1 cellular context compared by ENCODE assay signal in genomic region chrX:153794018-153794896, GRCh38.
TF ChIP-seq lines count a peak whose summit lies in the region.

TSS of gene IDH3G (minus strand) at chrX:153794375. CDS start at chrX:153794326, 49 bp downstream.
TSS of gene SSR4 (plus strand) at chrX:153794668. CDS start at chrX:153794688, 20 bp downstream.

TF ChIP-seq in HepG2, 621 proteins besides CTCF, POLR2A, EP300 and RAD21 (continued from another document and continues in another):
- TF ChIP-seq AKNA (CRISPR knock-in tag; IDR thresholded peaks at IDR 0.05; ENCODE audit: borderline replicate concordance) (no peak), SYNCRIP (IDR thresholded peaks at IDR 0.05; ENCODE audit: insufficient read depth, low read depth, low read length) (no peak), CEBPB (IDR thresholded peaks at IDR 0.05; ENCODE audit: borderline replicate concordance, low read depth, low read length) (no peak), IKZF4 (CRISPR knock-in tag; IDR thresholded peaks at IDR 0.05; ENCODE audit: borderline replicate concordance, low read depth, not compliant biosample characterization) (peak; percentile 72), NFIC (IDR thresholded peaks at IDR 0.05; ENCODE audit: low read length) (no peak), ZNF256 (CRISPR knock-in tag; conservative IDR thresholded peaks at IDR 0.05) (no peak), ZNF124 (CRISPR knock-in tag; IDR thresholded peaks at IDR 0.05) (no peak), SKI (IDR thresholded peaks at IDR 0.05; ENCODE audit: partially characterized antibody) (no peak), TIGD3 (CRISPR knock-in tag; IDR thresholded peaks at IDR 0.05; ENCODE audit: borderline replicate concordance) (no peak), ARID3A (IDR thresholded peaks at IDR 0.05; ENCODE audit: low read depth, low read length) (no peak), ZNF264 (CRISPR knock-in tag; IDR thresholded peaks at IDR 0.05) (no peak), ZFY (CRISPR knock-in tag; IDR thresholded peaks at IDR 0.05) (peak; percentile 64), ZHX2 (IDR thresholded peaks at IDR 0.05; ENCODE audit: low read depth) (peak; percentile 97), ZHX2 (CRISPR knock-in tag; IDR thresholded peaks at IDR 0.05; ENCODE audit: borderline replicate concordance) (no peak; the same call in 1 of the 2 replicates), ZFP41 (CRISPR knock-in tag; IDR thresholded peaks at IDR 0.05; ENCODE audit: borderline replicate concordance) (no peak; the same call in 1 of the 2 replicates), MAZ (IDR thresholded peaks at IDR 0.05; ENCODE audit: borderline replicate concordance, low read depth, low read length) (no peak), MAZ (CRISPR knock-in tag; IDR thresholded peaks at IDR 0.05; ENCODE audit: low read depth) (peak; percentile 56), SUZ12 (IDR thresholded peaks at IDR 0.05; ENCODE audit: low read depth, low read length) (no peak), TBX2 (CRISPR knock-in tag; IDR thresholded peaks at IDR 0.05; ENCODE audit: borderline replicate concordance) (peak; percentile 78; the same call in 1 of the 2 replicates), CBX5 (CRISPR knock-in tag; IDR thresholded peaks at IDR 0.05; ENCODE audit: borderline replicate concordance) (no peak; the same call in 1 of the 2 replicates), ERF (CRISPR knock-in tag; IDR thresholded peaks at IDR 0.05) (no peak), SP5 (CRISPR knock-in tag; IDR thresholded peaks at IDR 0.05; ENCODE audit: borderline replicate concordance, low read depth) (no peak), ZNF557 (CRISPR knock-in tag; IDR thresholded peaks at IDR 0.05) (no peak), ZNF644 (CRISPR knock-in tag; IDR thresholded peaks at IDR 0.05; ENCODE audit: low read depth) (no peak), ZNF792 (CRISPR knock-in tag; IDR thresholded peaks at IDR 0.05) (no peak), ZNF562 (CRISPR knock-in tag; IDR thresholded peaks at IDR 0.05; ENCODE audit: borderline replicate concordance) (no peak), TRAFD1 (CRISPR knock-in tag; IDR thresholded peaks at IDR 0.05; ENCODE audit: borderline replicate concordance) (no peak), YEATS2 (CRISPR knock-in tag; IDR thresholded peaks at IDR 0.05; ENCODE audit: borderline replicate concordance) (peak; percentile 83), SPEN (CRISPR knock-in tag; IDR thresholded peaks at IDR 0.05; ENCODE audit: low read depth) (peak; percentile 74), ZNF788 (CRISPR knock-in tag; IDR thresholded peaks at IDR 0.05; ENCODE audit: borderline replicate concordance) (no peak; the same call in 1 of the 2 replicates), POGZ (CRISPR knock-in tag; IDR thresholded peaks at IDR 0.05) (peak; percentile 78)
- TF ChIP-seq, protein P1, sequence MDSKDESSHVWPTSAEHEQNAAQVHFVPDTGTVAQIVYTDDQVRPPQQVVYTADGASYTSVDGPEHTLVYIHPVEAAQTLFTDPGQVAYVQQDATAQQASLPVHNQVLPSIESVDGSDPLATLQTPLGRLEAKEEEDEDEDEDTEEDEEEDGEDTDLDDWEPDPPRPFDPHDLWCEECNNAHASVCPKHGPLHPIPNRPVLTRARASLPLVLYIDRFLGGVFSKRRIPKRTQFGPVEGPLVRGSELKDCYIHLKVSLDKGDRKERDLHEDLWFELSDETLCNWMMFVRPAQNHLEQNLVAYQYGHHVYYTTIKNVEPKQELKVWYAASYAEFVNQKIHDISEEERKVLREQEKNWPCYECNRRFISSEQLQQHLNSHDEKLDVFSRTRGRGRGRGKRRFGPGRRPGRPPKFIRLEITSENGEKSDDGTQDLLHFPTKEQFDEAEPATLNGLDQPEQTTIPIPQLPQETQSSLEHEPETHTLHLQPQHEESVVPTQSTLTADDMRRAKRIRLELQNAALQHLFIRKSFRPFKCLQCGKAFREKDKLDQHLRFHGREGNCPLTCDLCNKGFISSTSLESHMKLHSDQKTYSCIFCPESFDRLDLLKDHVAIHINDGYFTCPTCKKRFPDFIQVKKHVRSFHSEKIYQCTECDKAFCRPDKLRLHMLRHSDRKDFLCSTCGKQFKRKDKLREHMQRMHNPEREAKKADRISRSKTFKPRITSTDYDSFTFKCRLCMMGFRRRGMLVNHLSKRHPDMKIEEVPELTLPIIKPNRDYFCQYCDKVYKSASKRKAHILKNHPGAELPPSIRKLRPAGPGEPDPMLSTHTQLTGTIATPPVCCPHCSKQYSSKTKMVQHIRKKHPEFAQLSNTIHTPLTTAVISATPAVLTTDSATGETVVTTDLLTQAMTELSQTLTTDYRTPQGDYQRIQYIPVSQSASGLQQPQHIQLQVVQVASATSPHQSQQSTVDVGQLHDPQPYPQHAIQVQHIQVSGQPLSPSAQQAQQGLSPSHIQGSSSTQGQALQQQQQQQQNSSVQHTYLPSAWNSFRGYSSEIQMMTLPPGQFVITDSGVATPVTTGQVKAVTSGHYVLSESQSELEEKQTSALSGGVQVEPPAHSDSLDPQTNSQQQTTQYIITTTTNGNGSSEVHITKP (CRISPR knock-in tag; IDR thresholded peaks at IDR 0.05; ENCODE audit: low read depth): no peak
- TF ChIP-seq, protein P2, sequence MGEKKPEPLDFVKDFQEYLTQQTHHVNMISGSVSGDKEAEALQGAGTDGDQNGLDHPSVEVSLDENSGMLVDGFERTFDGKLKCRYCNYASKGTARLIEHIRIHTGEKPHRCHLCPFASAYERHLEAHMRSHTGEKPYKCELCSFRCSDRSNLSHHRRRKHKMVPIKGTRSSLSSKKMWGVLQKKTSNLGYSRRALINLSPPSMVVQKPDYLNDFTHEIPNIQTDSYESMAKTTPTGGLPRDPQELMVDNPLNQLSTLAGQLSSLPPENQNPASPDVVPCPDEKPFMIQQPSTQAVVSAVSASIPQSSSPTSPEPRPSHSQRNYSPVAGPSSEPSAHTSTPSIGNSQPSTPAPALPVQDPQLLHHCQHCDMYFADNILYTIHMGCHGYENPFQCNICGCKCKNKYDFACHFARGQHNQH (CRISPR knock-in tag; IDR thresholded peaks at IDR 0.05): no peak
- TF ChIP-seq, protein P3, sequence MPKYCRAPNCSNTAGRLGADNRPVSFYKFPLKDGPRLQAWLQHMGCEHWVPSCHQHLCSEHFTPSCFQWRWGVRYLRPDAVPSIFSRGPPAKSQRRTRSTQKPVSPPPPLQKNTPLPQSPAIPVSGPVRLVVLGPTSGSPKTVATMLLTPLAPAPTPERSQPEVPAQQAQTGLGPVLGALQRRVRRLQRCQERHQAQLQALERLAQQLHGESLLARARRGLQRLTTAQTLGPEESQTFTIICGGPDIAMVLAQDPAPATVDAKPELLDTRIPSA (CRISPR knock-in tag; IDR thresholded peaks at IDR 0.05; ENCODE audit: borderline replicate concordance): no peak
- TF ChIP-seq, protein P4, sequence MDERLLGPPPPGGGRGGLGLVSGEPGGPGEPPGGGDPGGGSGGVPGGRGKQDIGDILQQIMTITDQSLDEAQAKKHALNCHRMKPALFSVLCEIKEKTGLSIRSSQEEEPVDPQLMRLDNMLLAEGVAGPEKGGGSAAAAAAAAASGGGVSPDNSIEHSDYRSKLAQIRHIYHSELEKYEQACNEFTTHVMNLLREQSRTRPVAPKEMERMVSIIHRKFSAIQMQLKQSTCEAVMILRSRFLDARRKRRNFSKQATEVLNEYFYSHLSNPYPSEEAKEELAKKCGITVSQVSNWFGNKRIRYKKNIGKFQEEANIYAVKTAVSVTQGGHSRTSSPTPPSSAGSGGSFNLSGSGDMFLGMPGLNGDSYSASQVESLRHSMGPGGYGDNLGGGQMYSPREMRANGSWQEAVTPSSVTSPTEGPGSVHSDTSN (CRISPR knock-in tag; IDR thresholded peaks at IDR 0.05): peak; percentile 82
